1 cellular context compared by ENCODE assay signal in genomic region chr17:28898261-28898955, GRCh38.
TF ChIP-seq lines count a peak whose summit lies in the region.

No MANE protein-coding gene starts in this region.

TF ChIP-seq in K562, 482 proteins besides CTCF, POLR2A, EP300 and RAD21:
- no peak for TF ChIP-seq ZNF263 (CRISPR knock-in tag; IDR thresholded peaks at IDR 0.05; ENCODE audit: borderline replicate concordance)
- TF ChIP-seq POLR2G (IDR thresholded peaks at IDR 0.05; ENCODE audit: low read depth, low read length): peak; percentile 37; the same call in 1 of the 2 replicates
- TF ChIP-seq SREBF2 (CRISPR knock-in tag; IDR thresholded peaks at IDR 0.05): 0 out of 2 replicates have a peak, but pooled peaks have one; percentile 9
- peak; percentile 48; the same call in 1 of the 2 replicates for TF ChIP-seq PKNOX1 (IDR thresholded peaks at IDR 0.05)
- TF ChIP-seq MAZ (CRISPR knock-in tag; conservative IDR thresholded peaks at IDR 0.05 in 1 of 2, IDR thresholded peaks at IDR 0.05 in 1 of 2): no peak
- peak; percentile 34; the same call in 1 of the 2 replicates for TF ChIP-seq RBFOX2 (IDR thresholded peaks at IDR 0.05; ENCODE audit: low read depth, low read length)
